ENCODE assay signal across 8 cellular contexts in the genomic region with DNA sequence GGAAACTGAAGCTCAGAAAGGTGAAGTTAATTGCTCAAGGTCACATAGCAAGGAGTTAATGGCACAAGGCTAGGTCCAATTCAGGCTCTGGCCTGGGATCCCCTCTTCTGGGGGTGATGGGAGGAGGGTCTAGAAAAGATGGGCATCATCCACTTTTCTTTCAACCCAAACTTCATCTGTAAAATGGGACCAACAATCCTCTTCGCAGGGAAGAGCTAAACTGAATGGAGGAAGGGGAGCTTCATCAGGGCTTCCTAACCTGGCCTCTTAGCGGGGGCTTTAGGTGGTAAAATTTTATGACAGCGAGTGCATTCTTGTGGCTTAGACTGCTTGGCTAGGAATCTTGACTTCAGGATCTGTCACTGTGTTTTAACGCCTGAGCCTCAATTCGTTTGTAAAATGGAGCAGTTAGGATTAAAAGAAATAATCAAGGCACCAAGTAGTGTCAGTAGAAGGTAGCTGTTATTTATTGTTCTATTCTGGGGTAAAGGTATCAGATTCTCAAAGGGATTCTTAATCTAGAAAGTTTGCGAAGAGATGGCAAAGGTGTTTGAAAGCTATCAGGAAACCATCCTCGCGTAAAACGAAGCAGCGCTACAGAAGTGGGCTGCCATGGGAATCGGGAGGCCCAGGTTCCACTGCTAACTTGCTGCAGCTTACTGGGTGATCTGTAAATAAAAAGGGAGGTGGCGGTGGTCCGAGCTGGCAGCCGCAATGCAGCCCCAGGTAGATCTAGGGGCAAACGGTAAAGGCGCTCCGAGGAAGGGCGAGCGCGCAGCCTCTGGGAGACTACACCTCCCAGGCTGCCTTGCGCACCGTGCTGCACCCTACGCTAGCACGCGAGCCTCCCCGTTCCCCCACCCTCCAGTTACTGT. TPM values are rescaled to one million over a fixed set of nuclear protein-coding genes. Genes with fewer than 3 reads are reported as not detected.
DNase-seq lines count a peak whose midpoint lies in the region; ATAC-seq and TF ChIP-seq lines count a peak whose summit lies in the region.

No MANE protein-coding gene starts in this region.

- peaks cover 8% of the 10 kb centered on the region for H3K79me1 ChIP-seq in mesendoderm (ENCODE audit: low read length)

- H2AK5ac ChIP-seq in mesendoderm (ENCODE audit: low read length) = no peak overlapping the region

- intact Hi-C loops in dendritic cell treated with granulocyte-macrophage colony-stimulating factor and Interleukin-4, amounts not matched to agents 40 ng/mL and 50 ng/mL, for 4 days (cut with micrococcal nuclease) = loop anchor here (1.0 to 10.0 kb wide), 4 partner anchors 39 to 225 kb away; a partner anchor contains a TSS

- no peaks in the 10 kb centered on the region for H3K9me2 ChIP-seq in OCI-LY1 (ENCODE audit: low read depth, low read length)

- H2BK5ac ChIP-seq in mesendoderm (ENCODE audit: low read length) = no peak overlapping the region

- H3K4me1 Mint-ChIP-seq in dendritic cell treated with granulocyte-macrophage colony-stimulating factor and Interleukin-4, amounts not matched to agents 40 ng/mL and 50 ng/mL, for 4 days (ENCODE audit: low read depth) = peaks cover 50% of the 10 kb centered on the region

- H3K27ac ChIP-seq in OCI-LY1 (ENCODE audit: low read depth, low read length, poor library complexity, severe bottlenecking) = peak overlapping the region; percentile 95
- no peak overlapping the region for H3K27ac ChIP-seq in mesendoderm (ENCODE audit: low read depth, low read length)
- peak overlapping the region; percentile 100 for H3K27ac ChIP-seq in upper lobe of left lung

- H3K36me3 ChIP-seq in OCI-LY1 (ENCODE audit: insufficient read depth, low read length) (peaks cover 27% of the 10 kb centered on the region), mesendoderm (ENCODE audit: control insufficient read depth, insufficient read depth, low read length) (peaks cover 2% of the 10 kb centered on the region), upper lobe of left lung (peaks cover 17 to 26% (median 22%) of the 10 kb centered on the region in 4 donors)

- ATAC-seq in HG03066 (IDR thresholded peaks at IDR 0.05; ENCODE audit: low read depth, unreplicated experiment) (peak; percentile 76), upper lobe of left lung (ENCODE audit: low FRiP score in 2 of 2) (peak in 1 of 2 donors; percentile 98), GM19324 (IDR thresholded peaks at IDR 0.05; ENCODE audit: low FRiP score, unreplicated experiment) (no peak)

- H3K27me3 ChIP-seq in OCI-LY1 (ENCODE audit: insufficient read depth, low read length) = no peaks in the 10 kb centered on the region
- H3K27me3 ChIP-seq in mesendoderm (ENCODE audit: insufficient read depth, low read length, poor library complexity) = peaks cover 4% of the 10 kb centered on the region
- no peaks in the 10 kb centered on the region for H3K27me3 ChIP-seq in upper lobe of left lung

- in situ Hi-C loops in GM13976 (cut with MboI; ENCODE audit: low sequenced_read_pairs, unreplicated experiment) = no loop called here

- H3K4ac ChIP-seq in mesendoderm (ENCODE audit: low read depth, low read length) = no peak overlapping the region

- peak overlapping the region; percentile 88 for H3K4me2 ChIP-seq in OCI-LY1 (ENCODE audit: low read length)
- peak overlapping the region; percentile 55 for H3K4me2 ChIP-seq in mesendoderm (ENCODE audit: low read length)

- H3K23ac ChIP-seq in mesendoderm (ENCODE audit: low read length) = no peak overlapping the region

- H2AFZ ChIP-seq in OCI-LY1 (ENCODE audit: low read length) = no peak overlapping the region

- no peaks in the 10 kb centered on the region for H3K27me3 Mint-ChIP-seq in dendritic cell treated with granulocyte-macrophage colony-stimulating factor and Interleukin-4, amounts not matched to agents 40 ng/mL and 50 ng/mL, for 4 days

- H3K9me3 ChIP-seq in OCI-LY1 (ENCODE audit: low read length) (no peaks in the 10 kb centered on the region), upper lobe of left lung (no peaks in the 10 kb centered on the region)

- H4K20me1 ChIP-seq in OCI-LY1 (ENCODE audit: insufficient read depth, low read length) = no peaks in the 10 kb centered on the region

- no peak overlapping the region for H4K8ac ChIP-seq in mesendoderm (ENCODE audit: low read depth, low read length)

- peak; percentile 89 to 91 for DNase-seq in AML-193 (lab: John Stamatoyannopoulos, UW)
- peak; percentile 95 for DNase-seq in GM13976 (ENCODE audit: low spot score)
- DNase-seq in mesendoderm = no peak
- DNase-seq in upper lobe of left lung = peak in 1 of 2 donors; percentile 98

- peaks cover 23% of the 10 kb centered on the region for H3K79me2 ChIP-seq in OCI-LY1 (ENCODE audit: insufficient read depth, low read length)
- peaks cover 21% of the 10 kb centered on the region for H3K79me2 ChIP-seq in mesendoderm (ENCODE audit: control insufficient read depth, insufficient read depth, low read length)

- peaks cover 46% of the 10 kb centered on the region for H3K36me3 Mint-ChIP-seq in dendritic cell treated with granulocyte-macrophage colony-stimulating factor and Interleukin-4, amounts not matched to agents 40 ng/mL and 50 ng/mL, for 4 days (ENCODE audit: low read depth)

- H2BK120ac ChIP-seq in mesendoderm (ENCODE audit: low read depth, low read length) = no peak overlapping the region

- H3K9me3 Mint-ChIP-seq in dendritic cell treated with granulocyte-macrophage colony-stimulating factor and Interleukin-4, amounts not matched to agents 40 ng/mL and 50 ng/mL, for 4 days = no peaks in the 10 kb centered on the region

- H3K27ac Mint-ChIP-seq in dendritic cell treated with granulocyte-macrophage colony-stimulating factor and Interleukin-4, amounts not matched to agents 40 ng/mL and 50 ng/mL, for 4 days = peak overlapping the region; percentile 100

- no peak for TF ChIP-seq EP300 in upper lobe of left lung (IDR thresholded peaks at IDR 0.05)

- peak overlapping the region; percentile 74 for H3K4me3 ChIP-seq in OCI-LY1 (ENCODE audit: low read depth, low read length, poor library complexity, severe bottlenecking)
- H3K4me3 ChIP-seq in mesendoderm (ENCODE audit: low read length) = no peak overlapping the region
- H3K4me3 ChIP-seq in upper lobe of left lung = peak overlapping the region in 3 of 4 donors; percentile 98 to 100 (median 99)

- H3F3A ChIP-seq in OCI-LY1 (ENCODE audit: insufficient read depth, low read length) = no peaks in the 10 kb centered on the region

- peak overlapping the region; percentile 75 for H3K56ac ChIP-seq in mesendoderm (ENCODE audit: low read length)

- H3K9ac ChIP-seq in OCI-LY1 (ENCODE audit: low read length) = peak overlapping the region; percentile 90
- peak overlapping the region; percentile 77 for H3K9ac ChIP-seq in mesendoderm (ENCODE audit: low read length)

- no peak overlapping the region for H4K5ac ChIP-seq in mesendoderm (ENCODE audit: low read length)

- no CpG with 5 or more reads among the region's 26 CpGs for WGBS in mesendoderm (ENCODE audit: extremely low coverage, insufficient coverage, low lambda C conversion rate)
- 15 to 27% methylated on average over 12 to 26 of the region's 26 CpGs for WGBS in upper lobe of left lung, 2 donors

- H3K4me1 ChIP-seq in OCI-LY1 (ENCODE audit: insufficient read depth, low read length, severe bottlenecking) (peaks cover 24% of the 10 kb centered on the region), mesendoderm (ENCODE audit: control insufficient read depth, low read depth, low read length) (peaks cover 3% of the 10 kb centered on the region), upper lobe of left lung (peaks cover 20 to 39% (median 27%) of the 10 kb centered on the region in 4 donors)

- peak overlapping the region; percentile 79 for H3K4me3 Mint-ChIP-seq in dendritic cell treated with granulocyte-macrophage colony-stimulating factor and Interleukin-4, amounts not matched to agents 40 ng/mL and 50 ng/mL, for 4 days

- no peak overlapping the region for H2BK15ac ChIP-seq in mesendoderm (replicated peaks; ENCODE audit: low read depth)

- no peak overlapping the region for H3K18ac ChIP-seq in mesendoderm (ENCODE audit: low read length)

- no peak for TF ChIP-seq CTCF in GM13976 (IDR thresholded peaks at IDR 0.05; ENCODE audit: borderline replicate concordance, control extremely low read depth, extremely low read depth, insufficient read depth, missing control alignments)
- TF ChIP-seq CTCF in OCI-LY1 (IDR thresholded peaks at IDR 0.05; ENCODE audit: low read length) = no peak
- TF ChIP-seq CTCF in upper lobe of left lung (IDR thresholded peaks at IDR 0.05) = peak in 1 of 6 experiments; percentile 13

- no peak for TF ChIP-seq POLR2A in upper lobe of left lung (IDR thresholded peaks at IDR 0.05)

RNA-seq across cellular contexts. Expression of a gene that starts 1.5 kb away (rescaled TPM):
- polyA plus RNA-seq in mesendoderm (2013, experiment 1 of 2) = 29.1 TPM
- 25.0 TPM for polyA plus RNA-seq in mesendoderm (2013, experiment 2 of 2)
- total RNA-seq in upper lobe of left lung = 100 to 1,000 TPM in 1 of 6 donors, 10 to 100 TPM in 5; 38.3 to 102 (median 66.0) TPM

RNA-seq across cellular contexts. Expression of a gene that starts 39.3 kb away (rescaled TPM):
- polyA plus RNA-seq in mesendoderm (2013, experiment 1 of 2) = 8.8 TPM
- 8.3 TPM for polyA plus RNA-seq in mesendoderm (2013, experiment 2 of 2)
- 100 to 1,000 TPM in 1 of 6 donors, 10 to 100 TPM in 5; 38.0 to 150 (median 70.4) TPM for total RNA-seq in upper lobe of left lung

RNA-seq across cellular contexts. Expression of a gene that starts 46.7 kb away (rescaled TPM):
- polyA plus RNA-seq in mesendoderm (2013, experiment 1 of 2) = 11.4 TPM
- 10.6 TPM for polyA plus RNA-seq in mesendoderm (2013, experiment 2 of 2)
- total RNA-seq in upper lobe of left lung = 100 to 1,000 TPM in 1 of 6 donors, 10 to 100 TPM in 5; 34.5 to 160 (median 54.9) TPM

RNA-seq across cellular contexts. Expression of a gene that starts 50.7 kb away (rescaled TPM):
- 24.5 TPM for polyA plus RNA-seq in mesendoderm (2013, experiment 1 of 2)
- polyA plus RNA-seq in mesendoderm (2013, experiment 2 of 2) = 24.1 TPM
- total RNA-seq in upper lobe of left lung = 10 to 100 TPM; 27.4 to 70.2 (median 33.5) TPM
